In the genomic region with DNA sequence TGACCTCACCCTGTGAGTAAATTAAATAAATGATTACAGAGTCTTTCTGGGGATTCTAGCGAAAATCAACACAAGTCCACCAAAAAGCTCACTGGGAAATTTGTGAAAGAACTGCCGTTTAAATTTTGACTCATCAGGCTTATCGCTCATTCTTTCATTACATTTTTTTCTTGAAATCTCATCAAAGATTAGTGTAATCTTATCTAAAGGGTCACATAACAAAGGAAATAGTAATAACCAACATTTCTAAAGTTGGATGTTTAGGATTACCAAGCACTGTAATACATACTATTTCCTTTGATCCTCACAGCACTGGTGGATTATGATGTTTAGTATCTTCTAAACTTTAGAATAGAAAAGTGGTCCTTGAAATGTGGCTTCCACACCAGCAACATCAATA, we compare ENCODE assay signal across 19 cellular contexts.
"Had no signal": no experiment of that assay in that cellular context is flagged by ENCODE, and none has a peak within 500 bp of the region (broad histone marks: within the 10 kb centered on the region; RNA-seq: fewer than 3 reads in every experiment).

No MANE protein-coding gene starts in this region.

- H3K4me3 ChIP-seq: esophagus squamous epithelium, heart left ventricle, stomach, thoracic aorta, transverse colon had no signal

- FAIRE-seq: colon, frontal cortex, islet of Langerhans had no signal

- H3K27me3 ChIP-seq: esophagus squamous epithelium, heart left ventricle, stomach, transverse colon had no signal

- DNase-seq: effector memory CD8-positive, alpha-beta T cell; esophagus squamous epithelium; heart left ventricle; hippocampal formation; kidney glomerular epithelial cell; naive thymus-derived CD4-positive, alpha-beta T cell; nephron progenitor cell; stimulated activated CD4-positive, alpha-beta T cell treated with anti-CD3 and anti-CD28 coated beads, Interleukin-2, amount 100 ng/mL, for 24 hours; stimulated activated CD4-positive, alpha-beta T cell treated with anti-CD3 and anti-CD28 coated beads, Interleukin-4, amount 100 ng/mL, for 4 hours; stimulated activated naive B cell treated with anti-CD40 and anti-IgM and Interleukin-4, amounts not matched to agents 10 μg/mL and 1 μg/mL and 100 μg/mL, for 72 hours; stomach; substantia nigra; transverse colon had no signal

- H3K9me3 Mint-ChIP-seq: effector memory CD8-positive, alpha-beta T cell had no signal

- H3K4me1 Mint-ChIP-seq: nephron progenitor cell; stimulated activated naive B cell treated with anti-CD40 and anti-IgM and Interleukin-4, amounts not matched to agents 10 μg/mL and 1 μg/mL and 100 μg/mL, for 72 hours had no signal

- H3K4me3 Mint-ChIP-seq: dendritic cell treated with granulocyte-macrophage colony-stimulating factor and Interleukin-4, amounts not matched to agents 40 ng/mL and 50 ng/mL, for 4 days; effector memory CD8-positive, alpha-beta T cell; naive thymus-derived CD4-positive, alpha-beta T cell; nephron progenitor cell; stimulated activated naive B cell treated with anti-CD40 and anti-IgM and Interleukin-4, amounts not matched to agents 10 μg/mL and 1 μg/mL and 100 μg/mL, for 72 hours had no signal

- H3K36me3 ChIP-seq: esophagus squamous epithelium, heart left ventricle, stomach, thoracic aorta, transverse colon had no signal

- H3K4me1 ChIP-seq: heart left ventricle, stomach, transverse colon had no signal

- H3K27me3 Mint-ChIP-seq: dendritic cell treated with granulocyte-macrophage colony-stimulating factor and Interleukin-4, amounts not matched to agents 40 ng/mL and 50 ng/mL, for 4 days; effector memory CD8-positive, alpha-beta T cell; naive thymus-derived CD4-positive, alpha-beta T cell; stimulated activated naive B cell treated with anti-CD40 and anti-IgM and Interleukin-4, amounts not matched to agents 10 μg/mL and 1 μg/mL and 100 μg/mL, for 72 hours had no signal

- H3K27ac Mint-ChIP-seq: dendritic cell treated with granulocyte-macrophage colony-stimulating factor and Interleukin-4, amounts not matched to agents 40 ng/mL and 50 ng/mL, for 4 days; effector memory CD8-positive, alpha-beta T cell; naive thymus-derived CD4-positive, alpha-beta T cell; nephron progenitor cell; stimulated activated naive B cell treated with anti-CD40 and anti-IgM and Interleukin-4, amounts not matched to agents 10 μg/mL and 1 μg/mL and 100 μg/mL, for 72 hours had no signal

- H3K9me3 ChIP-seq: thoracic aorta had no signal

- H3K36me3 Mint-ChIP-seq: stimulated activated naive B cell treated with anti-CD40 and anti-IgM and Interleukin-4, amounts not matched to agents 10 μg/mL and 1 μg/mL and 100 μg/mL, for 72 hours had no signal

- H3K27ac ChIP-seq: esophagus squamous epithelium, heart left ventricle, stomach, thoracic aorta, transverse colon had no signal

- ATAC-seq: effector memory CD8-positive, alpha-beta T cell; heart left ventricle; naive thymus-derived CD4-positive, alpha-beta T cell; sciatic nerve; stimulated activated naive B cell treated with anti-CD40 and anti-IgM and Interleukin-4, amounts not matched to agents 10 μg/mL and 1 μg/mL and 100 μg/mL, for 72 hours had no signal
